In the genomic region with DNA sequence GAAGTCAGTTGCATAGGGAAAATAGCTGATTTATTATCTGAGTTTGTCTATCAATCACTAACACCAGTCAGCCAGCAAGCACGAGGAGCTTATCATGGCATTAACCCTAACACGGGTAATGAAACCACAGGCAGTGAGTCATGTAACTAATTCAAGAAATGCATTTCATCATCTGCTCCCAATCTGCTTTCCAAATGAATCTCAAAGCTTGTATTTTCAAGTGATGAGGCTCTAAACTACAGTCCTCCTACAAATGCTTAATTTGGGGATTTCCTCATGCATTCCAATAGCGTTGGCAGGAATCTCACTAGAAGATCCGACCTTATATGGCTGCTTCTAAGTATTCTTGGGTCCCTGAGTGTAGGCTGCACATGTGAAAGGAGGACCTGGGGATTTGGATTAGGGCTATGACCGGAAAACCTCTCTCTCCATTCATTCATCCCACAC, we compare ENCODE assay signal across 8 cellular contexts.
DNase-seq lines count a peak whose midpoint lies in the region; ATAC-seq and TF ChIP-seq lines count a peak whose summit lies in the region.

No MANE protein-coding gene starts in this region.

- H3K9me3 Mint-ChIP-seq in chondrocyte (ENCODE audit: low read depth) (peaks cover 6% of the 10 kb centered on the region), T-cell (no peaks in the 10 kb centered on the region)
- no peaks in the 10 kb centered on the region for H3K9me3 Mint-ChIP-seq in activated T-cell treated with anti-CD3 and anti-CD28 coated beads, Interleukin-2, amount 50 U/mL, for 4 hours

- no peak overlapping the region for H3K4me3 Mint-ChIP-seq in chondrocyte (ENCODE audit: unreplicated experiment)
- no peak overlapping the region for H3K4me3 Mint-ChIP-seq in activated T-cell treated with anti-CD3 and anti-CD28 coated beads, Interleukin-2, amount 50 U/mL, for 4 hours
- no peak overlapping the region for H3K4me3 Mint-ChIP-seq in T-cell

- H3K27ac ChIP-seq in trophoblast cell (ENCODE audit: low read depth, low read length): no peak overlapping the region

- H3K27me3 Mint-ChIP-seq in chondrocyte (ENCODE audit: low read depth): no peaks in the 10 kb centered on the region
- peaks cover 6% of the 10 kb centered on the region for H3K27me3 Mint-ChIP-seq in activated T-cell treated with anti-CD3 and anti-CD28 coated beads, Interleukin-2, amount 50 U/mL, for 4 hours (ENCODE audit: low read depth)
- peaks cover 11 to 17% of the 10 kb centered on the region in 2 donors for H3K27me3 Mint-ChIP-seq in T-cell

- ATAC-seq in GM18907 (IDR thresholded peaks at IDR 0.05; ENCODE audit: unreplicated experiment) (peak; percentile 78), HG03095 (IDR thresholded peaks at IDR 0.05; ENCODE audit: unreplicated experiment) (no peak), T-cell (replicated peaks in 1 of 4) (no peak)
- ATAC-seq in activated T-cell treated with anti-CD3 and anti-CD28 coated beads, Interleukin-2, amount 50 U/mL, for 4 hours: no peak

- no peaks in the 10 kb centered on the region for H3K4me1 ChIP-seq in trophoblast cell (ENCODE audit: control insufficient read depth in 1 of 2, insufficient read depth in 2 of 2, low read length in 2 of 2)

- H3K4me3 ChIP-seq in trophoblast cell (ENCODE audit: low read depth, low read length): no peak overlapping the region

- peak overlapping the region; percentile 84 for H3K27ac Mint-ChIP-seq in chondrocyte (ENCODE audit: unreplicated experiment)
- no peak overlapping the region for H3K27ac Mint-ChIP-seq in T-cell

- H2AK5ac ChIP-seq in trophoblast cell (ENCODE audit: low read length): no peak overlapping the region

- H3K18ac ChIP-seq in trophoblast cell (ENCODE audit: low read length): no peak overlapping the region

- no peak for TF ChIP-seq CTCF in chondrocyte (IDR thresholded peaks at IDR 0.05)

- H3K79me1 ChIP-seq in trophoblast cell (ENCODE audit: low read length): no peaks in the 10 kb centered on the region

- no peaks in the 10 kb centered on the region for H3K9me3 ChIP-seq in trophoblast cell (ENCODE audit: insufficient read depth, low read depth, low read length)

- H2BK120ac ChIP-seq in trophoblast cell (ENCODE audit: insufficient read depth, low read length, poor library complexity): no peak overlapping the region

- CTCF ChIA-PET in T-cell (lab: Charles Lee): no interaction called here

- no peak overlapping the region for H2AFZ ChIP-seq in trophoblast cell (ENCODE audit: insufficient read depth, low read length, poor library complexity)

- no peak overlapping the region for H3K4me2 ChIP-seq in trophoblast cell (ENCODE audit: low read length)

- no peaks in the 10 kb centered on the region for H3K36me3 ChIP-seq in trophoblast cell (ENCODE audit: control insufficient read depth in 1 of 2, insufficient read depth in 2 of 2, low read length in 2 of 2)

- no peak overlapping the region for H4K91ac ChIP-seq in trophoblast cell (ENCODE audit: low read depth, low read length)

- WGBS in trophoblast cell (ENCODE audit: extremely low coverage, insufficient coverage, insufficient read length): no CpG with 5 or more reads among the region's 5 CpGs

- H3K27me3 ChIP-seq in trophoblast cell (ENCODE audit: insufficient read depth, low read length): no peaks in the 10 kb centered on the region

- no peak overlapping the region for H3K23ac ChIP-seq in trophoblast cell (ENCODE audit: low read length)

- no peak overlapping the region for H4K12ac ChIP-seq in trophoblast cell (ENCODE audit: low read depth, low read length)

- H4K8ac ChIP-seq in trophoblast cell (ENCODE audit: low read depth, low read length): no peak overlapping the region

- DNase-seq in HS-27A (ENCODE audit: low read depth) (peak; percentile 89), chondrocyte (ENCODE audit: low spot score) (no peak), trophoblast cell (peak; percentile 7 to 49), DMS79 treated with DMSO at 0.1 percent for 48 hours (lab: John Stamatoyannopoulos, UW) (no peak), T-cell (no peak)
- DNase-seq in activated T-cell treated with anti-CD3 and anti-CD28 coated beads, Interleukin-2, amount 50 U/mL, for 4 hours: no peak

- POLR2A ChIA-PET in T-cell (lab: Charles Lee): no interaction called here

- H3K36me3 Mint-ChIP-seq in chondrocyte (ENCODE audit: low read depth) (no peaks in the 10 kb centered on the region), T-cell (no peaks in the 10 kb centered on the region)
- H3K36me3 Mint-ChIP-seq in activated T-cell treated with anti-CD3 and anti-CD28 coated beads, Interleukin-2, amount 50 U/mL, for 4 hours (ENCODE audit: insufficient read depth): no peaks in the 10 kb centered on the region

- H3K14ac ChIP-seq in trophoblast cell (ENCODE audit: low read length): no peak overlapping the region

- peaks cover 24% of the 10 kb centered on the region for H3K4me1 Mint-ChIP-seq in chondrocyte (ENCODE audit: low read depth)
- no peaks in the 10 kb centered on the region for H3K4me1 Mint-ChIP-seq in activated T-cell treated with anti-CD3 and anti-CD28 coated beads, Interleukin-2, amount 50 U/mL, for 4 hours (ENCODE audit: low read depth)
- no peaks in the 10 kb centered on the region for H3K4me1 Mint-ChIP-seq in T-cell

- no peak overlapping the region for H2BK12ac ChIP-seq in trophoblast cell (ENCODE audit: low read length)

- H3K4ac ChIP-seq in trophoblast cell (ENCODE audit: low read depth, low read length): no peak overlapping the region

- no peak overlapping the region for H3K9ac ChIP-seq in trophoblast cell (ENCODE audit: low read length)

- no peaks in the 10 kb centered on the region for H3K79me2 ChIP-seq in trophoblast cell (ENCODE audit: control insufficient read depth, insufficient read depth, low read length, poor library complexity)

- H2BK5ac ChIP-seq in trophoblast cell (ENCODE audit: low read depth, low read length, poor library complexity): no peak overlapping the region

Comparison
In these comparisons a context has a peak if more than half of its experiments do, and no peak if none do; other contexts are left out.
1. DNase-seq: peak in HS-27A (single experiment) and trophoblast cell (2 of 2); none in chondrocyte (single experiment), activated T-cell treated with anti-CD3 and anti-CD28 coated beads, Interleukin-2, amount 50 U/mL, for 4 hours (single experiment), DMS79 treated with DMSO at 0.1 percent for 48 hours (single experiment) and T-cell (0 of 34).